Comparison of ENCODE assay signal across 9 cellular contexts in the genomic region with DNA sequence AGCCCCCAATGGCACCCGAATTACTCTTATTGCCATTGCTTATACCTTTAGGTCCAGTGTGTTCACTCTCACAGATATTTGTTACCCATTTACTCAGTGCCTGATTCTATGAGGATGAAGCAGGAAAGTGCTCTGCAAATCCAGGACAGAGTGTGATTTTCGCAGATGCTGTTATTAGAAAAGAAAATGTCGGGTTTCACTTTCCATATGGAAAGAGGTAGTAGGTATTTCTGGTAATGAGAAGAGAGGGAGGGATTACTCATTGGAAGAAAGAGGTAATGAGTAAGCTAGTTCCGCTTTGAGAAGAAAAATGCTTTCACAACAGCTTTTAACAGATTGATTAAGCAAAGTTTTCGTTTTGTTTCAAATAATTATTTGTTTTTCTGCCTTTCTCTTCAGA.
DNase-seq lines count a peak whose midpoint lies in the region; ATAC-seq, FAIRE-seq and TF ChIP-seq lines count a peak whose summit lies in the region.
"Had no signal": no experiment of that assay in that cellular context is flagged by ENCODE, and none has a peak within 500 bp of the region (broad histone marks: within the 10 kb centered on the region; RNA-seq: fewer than 3 reads in every experiment).

No MANE protein-coding gene starts in this region.

- H3K27me3 ChIP-seq in bronchial epithelial cell (ENCODE audit: control insufficient read depth, insufficient read depth, low read length) = no peaks in the 10 kb centered on the region

- no peak overlapping the region for H3K4me3 ChIP-seq in bronchial epithelial cell (ENCODE audit: low read depth, low read length)

- TF ChIP-seq CTCF in bronchial epithelial cell (IDR thresholded peaks at IDR 0.05; ENCODE audit: insufficient read depth, low read length, severe bottlenecking) = no peak

- DNase-seq in bronchial epithelial cell (ENCODE audit: low read depth) (peak; percentile 53), amygdala (lab: John Stamatoyannopoulos, UW) (no peak), 8988T (no peak), HT-29 (ENCODE audit: low spot score) (no peak), KBM-7 (no peak)
- DNase-seq: NCI-H82 had no signal

- no peak for FAIRE-seq in bronchial epithelial cell (lab: Jason Lieb, UNC)

- ATAC-seq in GM18517 (IDR thresholded peaks at IDR 0.05; ENCODE audit: unreplicated experiment) = peak; percentile 78
- peak; percentile 71 for ATAC-seq in GM21526 (IDR thresholded peaks at IDR 0.05; ENCODE audit: low FRiP score, unreplicated experiment)
- ATAC-seq in HG03457 (IDR thresholded peaks at IDR 0.05; ENCODE audit: unreplicated experiment) = peak; percentile 68

- H3K36me3 ChIP-seq in bronchial epithelial cell (ENCODE audit: control insufficient read depth, insufficient read depth, low read length) = no peaks in the 10 kb centered on the region

- in situ Hi-C loops in KBM-7 (cut with MboI; ENCODE audit: low pct_unique_long_range_greater_than_20kb, low sequenced_read_pairs) = no loop called here
